Comparison of ENCODE assay signal across 8 cellular contexts in the genomic region with DNA sequence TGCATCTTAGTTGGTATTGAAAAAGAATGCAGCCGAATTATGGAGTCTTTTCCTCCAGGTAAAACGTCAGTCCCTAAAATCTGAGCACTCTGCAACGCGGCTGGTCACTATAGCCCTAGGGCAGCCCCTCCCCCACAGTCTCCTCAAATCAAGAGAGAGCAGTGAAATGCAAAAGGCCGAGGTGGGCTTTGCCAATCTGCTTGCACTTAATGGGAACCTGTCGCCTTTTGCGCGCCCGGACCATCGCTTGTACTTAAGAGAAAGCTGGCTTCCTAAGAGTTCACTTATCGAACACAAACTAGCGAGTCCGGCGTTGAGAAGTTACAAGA. TPM values are rescaled to one million over a fixed set of nuclear protein-coding genes. Genes with fewer than 3 reads are reported as not detected.
A peak's percentile ranks its signal among the peaks of the same experiment; 100 is the strongest.
DNase-seq lines count a peak whose midpoint lies in the region; ATAC-seq and TF ChIP-seq lines count a peak whose summit lies in the region.

No MANE protein-coding gene starts in this region.

- H3K9ac ChIP-seq in NT2/D1 (ENCODE audit: insufficient read length, low read depth) (peak overlapping the region; percentile 94), duodenal mucosa (ENCODE audit: low read depth in 1 of 2, low read length in 2 of 2) (peak overlapping the region; percentile 62 to 76), muscle layer of colon (ENCODE audit: low read length) (peak overlapping the region; percentile 62)

- intact Hi-C loops in upper lobe of right lung (cut with DNase I) = no loop called here

- H3K36me3 ChIP-seq in NT2/D1 (ENCODE audit: insufficient read depth, insufficient read length, low read length) (peaks cover 36% of the 10 kb centered on the region), duodenal mucosa (ENCODE audit: control insufficient read depth in 1 of 2, insufficient read depth in 2 of 2, low read length in 2 of 2) (peaks cover 14 to 34% of the 10 kb centered on the region in 2 donors), muscle layer of colon (ENCODE audit: insufficient read depth, low read length) (peaks cover 26% of the 10 kb centered on the region), upper lobe of right lung (peaks cover 37% of the 10 kb centered on the region)

- H3K4me1 ChIP-seq in NT2/D1 (ENCODE audit: insufficient read depth, insufficient read length) = no peaks in the 10 kb centered on the region
- H3K4me1 ChIP-seq in duodenal mucosa (ENCODE audit: control insufficient read depth in 1 of 2, insufficient read depth in 2 of 2, low read length in 2 of 2) = peaks cover 18 to 23% of the 10 kb centered on the region in 2 donors
- H3K4me1 ChIP-seq in muscle layer of colon (ENCODE audit: insufficient read depth, low read length) = peaks cover 18% of the 10 kb centered on the region
- H3K4me1 ChIP-seq in upper lobe of right lung = peaks cover 13% of the 10 kb centered on the region

- H3K4me3 ChIP-seq in NT2/D1 (ENCODE audit: insufficient read length, low read depth) = peak overlapping the region; percentile 88
- H3K4me3 ChIP-seq in duodenal mucosa (ENCODE audit: low read depth in 1 of 2, low read length in 2 of 2) = peak overlapping the region; percentile 91
- H3K4me3 ChIP-seq in muscle layer of colon (ENCODE audit: low read depth in 1 of 2, low read length in 2 of 2) = peak overlapping the region; percentile 69 to 81
- H3K4me3 ChIP-seq in upper lobe of right lung = peak overlapping the region; percentile 86

- H3K27ac ChIP-seq in duodenal mucosa (ENCODE audit: low read depth, low read length) (no peak overlapping the region), muscle layer of colon (ENCODE audit: low read depth, low read length) (peak overlapping the region; percentile 47), upper lobe of right lung (peak overlapping the region; percentile 64)

- H3K9me3 ChIP-seq in NT2/D1 (ENCODE audit: insufficient read depth, low read length) (no peaks in the 10 kb centered on the region), duodenal mucosa (ENCODE audit: control insufficient read depth in 1 of 2, low read length in 2 of 2) (no peaks in the 10 kb centered on the region), muscle layer of colon (ENCODE audit: low read length) (no peaks in the 10 kb centered on the region), upper lobe of right lung (no peaks in the 10 kb centered on the region)

- H3K27me3 ChIP-seq in NT2/D1 (ENCODE audit: insufficient read depth, insufficient read length) = no peaks in the 10 kb centered on the region
- H3K27me3 ChIP-seq in duodenal mucosa (ENCODE audit: control insufficient read depth in 1 of 2, insufficient read depth in 2 of 2, low read length in 2 of 2) = no peaks in the 10 kb centered on the region
- no peaks in the 10 kb centered on the region for H3K27me3 ChIP-seq in muscle layer of colon (ENCODE audit: control insufficient read depth in 1 of 2, insufficient read depth in 2 of 2, low read length in 2 of 2)
- H3K27me3 ChIP-seq in upper lobe of right lung = no peaks in the 10 kb centered on the region

- no peak for TF ChIP-seq CTCF in upper lobe of right lung (IDR thresholded peaks at IDR 0.05)

- ATAC-seq in activated CD4-positive, CD25-positive, alpha-beta regulatory T cell treated with anti-CD3 and anti-CD28 coated beads, Interleukin-2, amount 50 U/mL, for 24 hours = no peak
- ATAC-seq in HG03457 (IDR thresholded peaks at IDR 0.05; ENCODE audit: unreplicated experiment) = peak; percentile 8
- ATAC-seq in upper lobe of right lung = no peak
- ATAC-seq in HG03342 (IDR thresholded peaks at IDR 0.05; ENCODE audit: unreplicated experiment) = no peak

- peak; percentile 61 for DNase-seq in activated CD4-positive, CD25-positive, alpha-beta regulatory T cell treated with anti-CD3 and anti-CD28 coated beads, Interleukin-2, amount 50 U/mL, for 72 hours
- peak; percentile 49 for DNase-seq in NT2/D1 (ENCODE audit: low read depth, low spot score)
- no peak for DNase-seq in upper lobe of right lung

RNA-seq across cellular contexts. Expression of a gene that starts 0.4 kb away (rescaled TPM):
- 26.3 TPM for total RNA-seq in upper lobe of right lung

RNA-seq across cellular contexts. Expression of a gene that starts 39.8 kb away (rescaled TPM):
- total RNA-seq in upper lobe of right lung = not detected
